In genomic region chr6:16206595-16207037, GRCh38 we compare ENCODE assay signal across 8 cellular contexts. TPM values are rescaled to one million over a fixed set of nuclear protein-coding genes. Genes with fewer than 3 reads are reported as not detected.
A peak's percentile ranks its signal among the peaks of the same experiment; 100 is the strongest.
DNase-seq lines count a peak whose midpoint lies in the region; ATAC-seq and TF ChIP-seq lines count a peak whose summit lies in the region.

No MANE protein-coding gene starts in this region.

- no peak for ATAC-seq in GM21515 (IDR thresholded peaks at IDR 0.05; ENCODE audit: unreplicated experiment)

- in situ Hi-C loops in astrocyte of the spinal cord (cut with HindIII; ENCODE audit: low sequenced_read_pairs) = no loop called here

- DNase-seq in activated gamma-delta T cell treated with Interleukin-2 at 50 U/mL for 16 hours = peak; percentile 37
- DNase-seq in activated gamma-delta T cell (lab: John Stamatoyannopoulos, UW) = no peak
- peak; percentile 90 for DNase-seq in LHCN-M2 (ENCODE audit: low read depth)
- DNase-seq in SIG-M5 (lab: John Stamatoyannopoulos, UW) = peak; percentile 12
- peak; percentile 91 for DNase-seq in astrocyte of the spinal cord (ENCODE audit: low read depth, low spot score)
- peak; percentile 47 to 74 for DNase-seq in hippocampal formation (lab: John Stamatoyannopoulos, UW)
- peak; percentile 58 for DNase-seq in skeletal muscle cell (ENCODE audit: low read depth)

- peak; percentile 94 for TF ChIP-seq CTCF in astrocyte of the spinal cord (IDR thresholded peaks at IDR 0.05; ENCODE audit: low read depth, low read length)

- no peak overlapping the region for H3K4me3 ChIP-seq in astrocyte of the spinal cord (ENCODE audit: low read depth, low read length)
- H3K4me3 ChIP-seq in skeletal muscle cell (ENCODE audit: low read depth, low read length) = no peak overlapping the region

RNA-seq across cellular contexts. Expression of gene GMPR, which starts 31.8 kb away (rescaled TPM):
- 4.9 and 6.0 TPM in 2 replicates for total RNA-seq in LHCN-M2 (2014; rRNA removed)
- polyA plus RNA-seq in LHCN-M2 (2012) = 11.8 TPM
